Comparison of ENCODE assay signal across 16 cellular contexts in the genomic region with DNA sequence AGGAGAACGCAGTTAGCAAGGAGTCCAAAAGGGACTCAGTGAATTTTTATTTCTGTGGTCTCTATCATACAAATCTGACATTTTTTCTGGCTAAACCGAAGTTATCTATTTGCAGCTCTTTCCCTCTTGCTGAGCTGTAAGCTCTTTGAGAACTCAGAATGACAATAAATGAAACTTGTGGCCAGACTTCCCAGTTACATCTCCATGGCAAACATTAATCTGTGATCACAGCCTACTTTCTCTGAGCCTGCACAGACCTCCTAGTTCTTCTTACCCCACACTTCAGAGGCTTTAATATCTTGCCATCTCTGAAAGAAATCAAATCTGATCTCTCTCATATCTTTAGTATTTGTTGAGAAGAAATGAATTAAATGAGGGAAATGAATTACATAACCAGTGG. TPM values are rescaled to one million over a fixed set of nuclear protein-coding genes. Genes with fewer than 3 reads are reported as not detected.
A peak's percentile ranks its signal among the peaks of the same experiment; 100 is the strongest.
DNase-seq lines count a peak whose midpoint lies in the region; ATAC-seq, FAIRE-seq and TF ChIP-seq lines count a peak whose summit lies in the region.
"Had no signal": no experiment of that assay in that cellular context is flagged by ENCODE, and none has a peak within 500 bp of the region (broad histone marks: within the 10 kb centered on the region; RNA-seq: fewer than 3 reads in every experiment).

No MANE protein-coding gene starts in this region.

- no peak overlapping the region for H3K4me2 ChIP-seq in GM12878 (ENCODE audit: control insufficient read depth, insufficient read depth)

- H3K9ac ChIP-seq in GM12878 (ENCODE audit: control insufficient read depth, insufficient read depth, low read length), result no peak overlapping the region

- FAIRE-seq in GM12878 (lab: Jason Lieb, UNC), result no peak
- FAIRE-seq: H1 had no signal

- SMC1A ChIA-PET in GM12878 (lab: Charles Lee; ENCODE audit: uncharacterized antibody, unreplicated experiment), result interaction anchor here (0.8 to 2.7 kb wide), 5 partner anchors 11 to 60 kb away, joined by 4 to 20 read pairs (median 4); no protein-coding TSS in a partner anchor

- no peak overlapping the region for H3K4me3 Mint-ChIP-seq in type B pancreatic cell
- H3K4me3 Mint-ChIP-seq: CD4-positive, alpha-beta memory T cell had no signal

- TF ChIP-seq RAD21 in GM12878 (IDR thresholded peaks at IDR 0.05; ENCODE audit: insufficient read depth, low read depth, low read length), result no peak

- DNase-seq in heart left ventricle (no peak), right atrium auricular region (ENCODE audit: low spot score) (no peak), GM12878 (ENCODE audit: low read depth, low spot score) (no peak), type B pancreatic cell (ENCODE audit: extremely low spot score, unreplicated experiment) (no peak), brain microvascular endothelial cell (no peak), EL (no peak)
- DNase-seq: 8988T; CD4-positive, alpha-beta memory T cell; DMS53; KBM-7; NCI-H1417 treated with DMSO at 0.1 percent for 48 hours; NCI-H2081; NCI-H510A had no signal

- TF ChIP-seq EP300 in GM12878 (IDR thresholded peaks at IDR 0.05; ENCODE audit: borderline replicate concordance in 1 of 2, control insufficient read depth in 1 of 2, low read depth in 2 of 2, low read length in 2 of 2), result no peak

- RAD21 ChIA-PET in GM12878 (lab: Charles Lee; ENCODE audit: unreplicated experiment), result interaction anchor here (0.6 to 2.1 kb wide), 5 partner anchors 10 to 82 kb away, joined by 3 to 15 read pairs (median 3); no protein-coding TSS in a partner anchor

- POLR2A ChIA-PET in GM12878 (lab: Charles Lee), result interaction anchor here (0.9 to 1.1 kb wide), 2 partner anchors 18 to 61 kb away, joined by 3 read pairs; no protein-coding TSS in a partner anchor

- H3K27ac ChIP-seq in heart left ventricle, result peak overlapping the region in 9 of 12 donors; percentile 3 to 62 (median 40)
- H3K27ac ChIP-seq in right atrium auricular region, result no peak overlapping the region
- H3K27ac ChIP-seq in GM12878 (ENCODE audit: control insufficient read depth, insufficient read depth), result no peak overlapping the region; the same call in 1 of the 2 replicates
- no peak overlapping the region for H3K27ac ChIP-seq in brain microvascular endothelial cell

- intact Hi-C loops in heart left ventricle (cut with DNase I) (loop anchor here in 1 of 10 donors (5.0 kb wide), 1 partner anchor 110 kb away; no protein-coding TSS in a partner anchor), GM12878 (cut with micrococcal nuclease; ENCODE audit: unreplicated experiment) (no loop called here)

- peaks cover 1% of the 10 kb centered on the region for H3K36me3 Mint-ChIP-seq in type B pancreatic cell
- H3K36me3 Mint-ChIP-seq: CD4-positive, alpha-beta memory T cell had no signal

- in situ Hi-C loops in GM12878 (cut with MboI) (no loop called here), brain microvascular endothelial cell (cut with HindIII; ENCODE audit: low pct_ligation_motif_present, low sequenced_read_pairs) (no loop called here)

- CTCF ChIA-PET in GM12878 (lab: Yijun Ruan, JAX), result interaction anchor here (1.2 to 12.1 kb wide), 3 partner anchors 17 to 77 kb away, joined by 3 to 210 read pairs (median 6); no protein-coding TSS in a partner anchor

- H3K9me3 Mint-ChIP-seq in type B pancreatic cell, result no peaks in the 10 kb centered on the region
- H3K9me3 Mint-ChIP-seq: CD4-positive, alpha-beta memory T cell had no signal

- H3K9me3 ChIP-seq in heart left ventricle, result no peaks in the 10 kb centered on the region
- H3K9me3 ChIP-seq in right atrium auricular region, result no peaks in the 10 kb centered on the region
- H3K9me3 ChIP-seq in GM12878 (replicated peaks; ENCODE audit: control insufficient read depth, insufficient read depth, low read length), result no peaks in the 10 kb centered on the region; the same call in 2 of the 3 replicates

- no peaks in the 10 kb centered on the region for H4K20me1 ChIP-seq in GM12878 (ENCODE audit: control insufficient read depth, insufficient read depth)

- BruUV-seq in GM12878 (replicated peaks; lab: Mats Ljungman, UMichigan), result no TSS peak

- peak overlapping the region; percentile 62 for H3K27ac Mint-ChIP-seq in type B pancreatic cell
- H3K27ac Mint-ChIP-seq: CD4-positive, alpha-beta memory T cell had no signal

- WGBS in heart left ventricle, 4 donors, result 68 to 73% (median 70%) methylated on average over 2 of the region's 2 CpGs
- 39% methylated on average over 2 of the region's 2 CpGs for WGBS in GM12878 (ENCODE audit: insufficient coverage, insufficient replicate concordance, low lambda C conversion rate, missing lambda C conversion rate)

- H3K36me3 ChIP-seq in heart left ventricle (no peaks in the 10 kb centered on the region), right atrium auricular region (no peaks in the 10 kb centered on the region), GM12878 (ENCODE audit: control insufficient read depth in 2 of 2, insufficient read depth in 2 of 2, low read length in 1 of 2) (no peaks in the 10 kb centered on the region; a peak in 1 of 4 replicates), brain microvascular endothelial cell (replicated peaks) (no peaks in the 10 kb centered on the region)

- H3K4me3 ChIP-seq in heart left ventricle, result no peak overlapping the region
- no peak overlapping the region for H3K4me3 ChIP-seq in right atrium auricular region
- H3K4me3 ChIP-seq in GM12878, result no peak overlapping the region
- no peak overlapping the region for H3K4me3 ChIP-seq in brain microvascular endothelial cell (ENCODE audit: low read depth, low read length)

- TF ChIP-seq POLR2A in heart left ventricle (IDR thresholded peaks at IDR 0.05) (no peak), GM12878 (IDR thresholded peaks at IDR 0.05; ENCODE audit: low read depth, low read length) (no peak)

- no peaks in the 10 kb centered on the region for H3K27me3 Mint-ChIP-seq in type B pancreatic cell

- no peak overlapping the region for H2AFZ ChIP-seq in GM12878 (ENCODE audit: control insufficient read depth, low read depth, low read length)

- TF ChIP-seq CTCF in heart left ventricle (IDR thresholded peaks at IDR 0.05) (no peak), right atrium auricular region (IDR thresholded peaks at IDR 0.05) (no peak), GM12878 (IDR thresholded peaks at IDR 0.05 in 2 of 3, conservative IDR thresholded peaks at IDR 0.05 in 1 of 3; ENCODE audit: control insufficient read depth in 2 of 3, extremely low read depth in 1 of 3, insufficient read depth in 1 of 3, low read depth in 3 of 3, low read length in 3 of 3) (no peak), type B pancreatic cell (conservative IDR thresholded peaks at IDR 0.05) (no peak), brain microvascular endothelial cell (IDR thresholded peaks at IDR 0.05; ENCODE audit: low read depth, low read length, missing control alignments) (no peak)

- H3K4me1 Mint-ChIP-seq in type B pancreatic cell (ENCODE audit: unreplicated experiment), result peaks cover 29% of the 10 kb centered on the region
- H3K4me1 Mint-ChIP-seq: CD4-positive, alpha-beta memory T cell had no signal

- no peaks in the 10 kb centered on the region for H3K79me2 ChIP-seq in GM12878 (ENCODE audit: control insufficient read depth, insufficient read depth, low read length)

- ATAC-seq in heart left ventricle (no peak), HG03354 (IDR thresholded peaks at IDR 0.05; ENCODE audit: poor library complexity, severe bottlenecking, unreplicated experiment) (peak; percentile 50), GM12878 (peak; percentile 45), HG03520 (IDR thresholded peaks at IDR 0.05; ENCODE audit: unreplicated experiment) (no peak)

- no peaks in the 10 kb centered on the region for H3K27me3 ChIP-seq in heart left ventricle
- no peaks in the 10 kb centered on the region for H3K27me3 ChIP-seq in right atrium auricular region
- H3K27me3 ChIP-seq in GM12878 (replicated peaks in 1 of 2; ENCODE audit: control insufficient read depth in 2 of 2, insufficient read depth in 2 of 2, low read length in 1 of 2), result peaks cover 0 to 3% of the 10 kb centered on the region in 2 experiments; a peak in 1 of 4 replicates
- no peaks in the 10 kb centered on the region for H3K27me3 ChIP-seq in brain microvascular endothelial cell (replicated peaks)

- H3K4me1 ChIP-seq in heart left ventricle (peaks cover 0 to 76% (median 56%) of the 10 kb centered on the region in 12 donors), right atrium auricular region (peaks cover 0 to 57% of the 10 kb centered on the region in 2 donors), GM12878 (ENCODE audit: control insufficient read depth, insufficient read depth, low read length) (no peaks in the 10 kb centered on the region; the same call in 1 of the 2 replicates)

TF ChIP-seq in GM12878, 131 proteins besides CTCF, POLR2A, EP300 and RAD21:
- TF ChIP-seq TCF12 (IDR thresholded peaks at IDR 0.05; ENCODE audit: low read depth, low read length) (no peak), ZNF217 (IDR thresholded peaks at IDR 0.05) (no peak), HCFC1 (IDR thresholded peaks at IDR 0.05; ENCODE audit: low read length) (no peak), KDM1A (IDR thresholded peaks at IDR 0.05; ENCODE audit: borderline replicate concordance) (no peak), IKZF1 (conservative IDR thresholded peaks at IDR 0.05) (0 out of 2 replicates have a peak, but pooled peaks have one; percentile 40)

RNA-seq across cellular contexts. Expression of gene PLD1, which starts 58.0 kb away (rescaled TPM):
- total RNA-seq in heart left ventricle, result 100 to 1,000 TPM in 1 of 9 donors, 10 to 100 TPM in 8; 44.5 to 106 (median 61.4) TPM
- 10 to 100 TPM; 12.3 to 33.2 TPM for polyA plus RNA-seq in heart left ventricle
- total RNA-seq in right atrium auricular region, result 100 to 1,000 TPM in 1 of 2 donors, 10 to 100 TPM in 1; 64.5 to 111 TPM
- total RNA-seq in GM12878 (2013; cell fraction: nucleolus; rRNA removed), result 526 and 546 TPM in 2 replicates
- total RNA-seq in GM12878 (2014; rRNA removed), result 3.2 and 4.4 TPM in 2 replicates
- 3.8 and 5.1 TPM in 2 replicates for total RNA-seq in GM12878 (2014; rRNA removed; fragmentation: Illumina TruSeq; extraction: Trizol)
- 7.5 and 7.8 TPM in 2 replicates for total RNA-seq in GM12878 (2021)
- polyA plus RNA-seq in GM12878 (2011; ENCODE audit: low read depth), result 2.0 TPM
- polyA plus RNA-seq in GM12878 (2011; rRNA removed), result 108 and 130 TPM in 2 replicates
- polyA plus RNA-seq in GM12878 (2011; cell fraction: cytosol; rRNA removed), result 53.4 and 59.3 TPM in 2 replicates
- polyA plus RNA-seq in GM12878 (2011; cell fraction: nucleus; rRNA removed), result 108 and 131 TPM in 2 replicates
- 1.2 and 2.7 TPM in 2 replicates for polyA plus RNA-seq in GM12878 (2012)
- 3.4 and 6.5 TPM in 2 replicates for polyA plus RNA-seq in GM12878 (2014; fragmentation: Illumina TruSeq; extraction: Trizol)
- polyA plus RNA-seq in GM12878 (2014; fragmentation: Nextera tagmentation; extraction: Ambion mirVana), result 1 to 10 TPM; 3.1 to 3.4 TPM
- polyA plus RNA-seq in GM12878 (2014; rRNA removed), result 2.4 and 2.9 TPM in 2 replicates
- polyA plus RNA-seq in GM12878 (2016; fragmentation: Nextera tagmentation; extraction: Ambion mirVana), result 1 to 10 TPM; 4.3 to 5.8 TPM
- polyA minus RNA-seq in GM12878 (2011; rRNA and poly(A)+ RNA removed), result 228 and 285 TPM in 2 replicates
- 42.9 and 75.5 TPM in 2 replicates for polyA minus RNA-seq in GM12878 (2011; cell fraction: cytosol; rRNA and poly(A)+ RNA removed)
- 205 and 292 TPM in 2 replicates for polyA minus RNA-seq in GM12878 (2011; cell fraction: nucleus; rRNA and poly(A)+ RNA removed)
- 33.3 and 44.6 TPM in 2 replicates for total RNA-seq in type B pancreatic cell (ENCODE audit: low replicate concordance)

Comparison
In these comparisons a context has a peak if more than half of its experiments do, and no peak if none do; other contexts are left out.
1. H3K27ac ChIP-seq: peak in heart left ventricle (9 of 12); none in right atrium auricular region (0 of 2), GM12878 (single experiment) and brain microvascular endothelial cell (single experiment).
2. ATAC-seq: peak in HG03354 (single experiment) and GM12878 (single experiment); none in heart left ventricle (0 of 4) and HG03520 (single experiment).